14 cellular contexts compared by ENCODE assay signal in genomic region chr20:2108987-2109386, GRCh38. TPM values are rescaled to one million over a fixed set of nuclear protein-coding genes. Genes with fewer than 3 reads are reported as not detected.
A peak's percentile ranks its signal among the peaks of the same experiment; 100 is the strongest.
DNase-seq lines count a peak whose midpoint lies in the region; ATAC-seq and TF ChIP-seq lines count a peak whose summit lies in the region.
"Had no signal": no experiment of that assay in that cellular context is flagged by ENCODE, and none has a peak within 500 bp of the region (broad histone marks: within the 10 kb centered on the region; RNA-seq: fewer than 3 reads in every experiment).

No MANE protein-coding gene starts in this region.

- 100% methylated on average over 1 of the region's 4 CpGs; no CpG with 5 or more reads in 1 of the 2 experiments for WGBS in IMR-90 (ENCODE audit: extremely low coverage in 2 of 2, insufficient read length in 1 of 2), 2 experiments
- 52% methylated on average over 2 of the region's 4 CpGs for WGBS in mesenchymal stem cell

- peaks cover 73% of the 10 kb centered on the region for H4K20me1 ChIP-seq in IMR-90 (ENCODE audit: insufficient read depth, low read length)

- in situ Hi-C loops in IMR-90 (cut with MboI; ENCODE audit: low sequenced_read_pairs) = loop anchor here (25.0 kb wide), 1 partner anchor 703 kb away; the partner anchor contains the start of genes C20orf141, CPXM1 and TMEM239

- H3K9me3 Mint-ChIP-seq in effector memory CD8-positive, alpha-beta T cell = no peaks in the 10 kb centered on the region
- H3K9me3 Mint-ChIP-seq: stimulated activated naive CD8-positive, alpha-beta T cell treated with anti-CD3 and anti-CD28 coated beads, Interleukin-15, Interleukin-2, amounts not matched to agents 100 ng/mL and 50 ng/mL, for 24 hours had no signal

- no peaks in the 10 kb centered on the region for H3K27me3 ChIP-seq in IMR-90 (ENCODE audit: control insufficient read depth, insufficient read depth, low read length)
- H3K27me3 ChIP-seq in mesenchymal stem cell (ENCODE audit: control insufficient read depth in 1 of 2, insufficient read depth in 1 of 2, low read length in 2 of 2) = no peaks in the 10 kb centered on the region

- no peak for TF ChIP-seq RAD21 in IMR-90 (IDR thresholded peaks at IDR 0.05; ENCODE audit: low read length)

- peaks cover 7% of the 10 kb centered on the region for H3K36me3 Mint-ChIP-seq in effector memory CD8-positive, alpha-beta T cell (ENCODE audit: insufficient read depth)

- H3K4me2 ChIP-seq in IMR-90 (ENCODE audit: low read depth, low read length) = peak overlapping the region; percentile 14; the same call in 1 of the 2 replicates
- no peak overlapping the region for H3K4me2 ChIP-seq in mesenchymal stem cell (ENCODE audit: low read length, poor library complexity, severe bottlenecking)

- H2BK12ac ChIP-seq in mesenchymal stem cell (ENCODE audit: low read length in 2 of 2) = peak overlapping the region in 1 of 2 experiments; percentile 47

- no peak overlapping the region for H2AK9ac ChIP-seq in IMR-90 (replicated peaks; ENCODE audit: low read depth, low read length, poor library complexity)

- BruUV-seq in IMR-90 (replicated peaks; lab: Mats Ljungman, UMichigan) = no TSS peak

- TF ChIP-seq POLR2A in IMR-90 (IDR thresholded peaks at IDR 0.05; ENCODE audit: low read depth, low read length) = no peak

- no peak overlapping the region for H2BK120ac ChIP-seq in IMR-90 (ENCODE audit: low read depth, low read length)
- no peak overlapping the region for H2BK120ac ChIP-seq in mesenchymal stem cell (ENCODE audit: low read depth, low read length)

- H3K79me1 ChIP-seq in IMR-90 (ENCODE audit: low read depth in 1 of 2, low read length in 2 of 2) = peaks cover 45 to 93% of the 10 kb centered on the region in 2 experiments
- H3K79me1 ChIP-seq in mesenchymal stem cell (replicated peaks; ENCODE audit: low read length, poor library complexity, severe bottlenecking) = peaks cover 11% of the 10 kb centered on the region

- H3K4me1 Mint-ChIP-seq in effector memory CD8-positive, alpha-beta T cell (ENCODE audit: low read depth in 2 of 2) = peaks cover 67 to 89% of the 10 kb centered on the region in 2 donors

- peak overlapping the region in 1 of 2 donors; percentile 6 for H3K27ac Mint-ChIP-seq in effector memory CD8-positive, alpha-beta T cell
- H3K27ac Mint-ChIP-seq: activated CD4-positive, alpha-beta T cell treated with anti-CD3 and anti-CD28 coated beads for 36 hours; stimulated activated naive CD8-positive, alpha-beta T cell treated with anti-CD3 and anti-CD28 coated beads, Interleukin-15, Interleukin-2, amounts not matched to agents 100 ng/mL and 50 ng/mL, for 24 hours had no signal

- H4K8ac ChIP-seq in IMR-90 (ENCODE audit: low read depth in 2 of 2, low read length in 2 of 2) = no peak overlapping the region
- no peak overlapping the region for H4K8ac ChIP-seq in mesenchymal stem cell (ENCODE audit: low read length)

- peak; percentile 83 for DNase-seq in AG10803 (ENCODE audit: low read depth)
- DNase-seq in IMR-90 = peak; percentile 80
- no peak for DNase-seq in effector memory CD8-positive, alpha-beta T cell
- DNase-seq in mesenchymal stem cell = peak; percentile 79
- DNase-seq in stimulated activated CD4-positive, alpha-beta T cell treated with anti-CD3 and anti-CD28 coated beads, Interleukin-4, amount 100 ng/mL, for 24 hours = no peak
- no peak for DNase-seq in stimulated activated CD8-positive, alpha-beta memory T cell treated with anti-CD3 and anti-CD28 coated beads, Interleukin-4, amount 100 ng/mL, for 48 hours
- no peak for DNase-seq in caudate nucleus (lab: John Stamatoyannopoulos, UW)
- DNase-seq in NCI-H1105 (lab: John Stamatoyannopoulos, UW) = no peak
- DNase-seq: activated CD4-positive, alpha-beta T cell treated with anti-CD3 and anti-CD28 coated beads for 36 hours; DMS53; effector memory CD4-positive, alpha-beta T cell; NCI-H524; occipital lobe had no signal

- H3K9ac ChIP-seq in IMR-90 (ENCODE audit: low read depth, low read length) = no peak overlapping the region
- H3K9ac ChIP-seq in mesenchymal stem cell (ENCODE audit: low read length) = peak overlapping the region; percentile 8

- H2AK5ac ChIP-seq in IMR-90 (ENCODE audit: low read depth, low read length) = no peak overlapping the region
- H2AK5ac ChIP-seq in mesenchymal stem cell (ENCODE audit: low read length, severe bottlenecking) = no peak overlapping the region

- H3K14ac ChIP-seq in IMR-90 (replicated peaks; ENCODE audit: low read depth, low read length) (0 out of 2 replicates have a peak overlapping the region, but pooled peaks have one; percentile 2), mesenchymal stem cell (ENCODE audit: low read length in 2 of 2) (no peak overlapping the region)

- ATAC-seq in IMR-90 (ENCODE audit: low read depth) = peak; percentile 88
- no peak for ATAC-seq in effector memory CD8-positive, alpha-beta T cell (replicated peaks)
- ATAC-seq: activated CD4-positive, alpha-beta T cell treated with anti-CD3 and anti-CD28 coated beads for 36 hours had no signal

- H3K27ac ChIP-seq in IMR-90 (ENCODE audit: insufficient read depth, low read length) (no peak overlapping the region), mesenchymal stem cell (ENCODE audit: low read length, poor library complexity, severe bottlenecking) (peak overlapping the region; percentile 62), caudate nucleus (ENCODE audit: low read depth, low read length) (no peak overlapping the region)

- H3K9me3 ChIP-seq in IMR-90 (ENCODE audit: control insufficient read depth, insufficient read depth, low read length) (no peaks in the 10 kb centered on the region), mesenchymal stem cell (ENCODE audit: control insufficient read depth, low read length) (no peaks in the 10 kb centered on the region)

- POLR2A ChIA-PET in IMR-90 (lab: Charles Lee; ENCODE audit: unreplicated experiment) = no interaction called here

- dilution Hi-C loops in IMR-90 (cut with HindIII; ENCODE audit: low sequenced_read_pairs, unreplicated experiment) = no loop called here

- CTCF ChIA-PET in IMR-90 (lab: Yijun Ruan, JAX) = no interaction called here

- H3K4me3 Mint-ChIP-seq in effector memory CD8-positive, alpha-beta T cell = peak overlapping the region; percentile 2 to 3
- H3K4me3 Mint-ChIP-seq: activated CD4-positive, alpha-beta T cell treated with anti-CD3 and anti-CD28 coated beads for 36 hours; stimulated activated naive CD8-positive, alpha-beta T cell treated with anti-CD3 and anti-CD28 coated beads, Interleukin-15, Interleukin-2, amounts not matched to agents 100 ng/mL and 50 ng/mL, for 24 hours had no signal

- no peak overlapping the region for H3K4me3 ChIP-seq in AG10803 (ENCODE audit: low read length)
- H3K4me3 ChIP-seq in IMR-90 (ENCODE audit: insufficient read depth, low read depth, low read length) = no peak overlapping the region
- H3K4me3 ChIP-seq in mesenchymal stem cell (ENCODE audit: insufficient read depth in 1 of 2, low read depth in 1 of 2, low read length in 2 of 2) = no peak overlapping the region

- H3K4ac ChIP-seq in IMR-90 (ENCODE audit: low read depth, low read length) (no peak overlapping the region), mesenchymal stem cell (ENCODE audit: low read depth in 1 of 2, low read length in 2 of 2) (no peak overlapping the region)

- H3K23ac ChIP-seq in IMR-90 (ENCODE audit: low read depth, low read length) (no peak overlapping the region), mesenchymal stem cell (ENCODE audit: low read length in 2 of 2) (no peak overlapping the region)

- H4K5ac ChIP-seq in IMR-90 (ENCODE audit: low read depth, low read length) = no peak overlapping the region

- no peak overlapping the region for H2BK15ac ChIP-seq in IMR-90 (ENCODE audit: low read depth, low read length)
- no peak overlapping the region for H2BK15ac ChIP-seq in mesenchymal stem cell (ENCODE audit: low read depth, poor library complexity, severe bottlenecking)

- H2BK5ac ChIP-seq in IMR-90 (ENCODE audit: low read depth, low read length, poor library complexity, severe bottlenecking) (peak overlapping the region; percentile 64), mesenchymal stem cell (ENCODE audit: low read depth, low read length, poor library complexity, severe bottlenecking) (no peak overlapping the region)

- peaks cover 24% of the 10 kb centered on the region for H3K9me1 ChIP-seq in IMR-90 (ENCODE audit: insufficient read depth, low read length)

- H2AFZ ChIP-seq in IMR-90 (replicated peaks; ENCODE audit: low read length, poor library complexity) (no peak overlapping the region), mesenchymal stem cell (ENCODE audit: low read depth, low read length) (no peak overlapping the region)

- no peaks in the 10 kb centered on the region for H3K27me3 Mint-ChIP-seq in effector memory CD8-positive, alpha-beta T cell
- H3K27me3 Mint-ChIP-seq: activated CD4-positive, alpha-beta T cell treated with anti-CD3 and anti-CD28 coated beads for 36 hours; stimulated activated naive CD8-positive, alpha-beta T cell treated with anti-CD3 and anti-CD28 coated beads, Interleukin-15, Interleukin-2, amounts not matched to agents 100 ng/mL and 50 ng/mL, for 24 hours had no signal

- H3K56ac ChIP-seq in IMR-90 (ENCODE audit: extremely low read depth, insufficient read depth, low read length) = no peak overlapping the region

- H3K18ac ChIP-seq in IMR-90 (ENCODE audit: low read depth, low read length) = no peak overlapping the region
- H3K18ac ChIP-seq in mesenchymal stem cell (ENCODE audit: low read depth in 1 of 2, low read length in 2 of 2) = no peak overlapping the region

- no peak overlapping the region for H2BK20ac ChIP-seq in IMR-90 (ENCODE audit: low read depth, low read length)

- TF ChIP-seq CTCF in AG10803 (conservative IDR thresholded peaks at IDR 0.05; ENCODE audit: low read length) = no peak
- TF ChIP-seq CTCF in IMR-90 (conservative IDR thresholded peaks at IDR 0.05; ENCODE audit: low read depth, low read length) = no peak

- peaks cover 6% of the 10 kb centered on the region; the same call in 1 of the 2 replicates for H3K36me3 ChIP-seq in IMR-90 (ENCODE audit: control insufficient read depth, insufficient read depth, low read length)
- peaks cover 12 to 23% of the 10 kb centered on the region in 2 experiments for H3K36me3 ChIP-seq in mesenchymal stem cell (ENCODE audit: control insufficient read depth in 1 of 2, insufficient read depth in 2 of 2, low read depth in 1 of 2, low read length in 2 of 2)

- H3K4me1 ChIP-seq in IMR-90 (ENCODE audit: control insufficient read depth, insufficient read depth, low read length) (peaks cover 6% of the 10 kb centered on the region), mesenchymal stem cell (ENCODE audit: control insufficient read depth, insufficient read depth, low read depth, low read length) (peaks cover 11% of the 10 kb centered on the region)

- intact Hi-C loops in IMR-90 (cut with micrococcal nuclease) = no loop called here

- H4K91ac ChIP-seq in IMR-90 (ENCODE audit: insufficient read depth, low read depth, low read length) = no peak overlapping the region
- H4K91ac ChIP-seq in mesenchymal stem cell (ENCODE audit: low read length) = no peak overlapping the region

TF ChIP-seq in IMR-90, 13 proteins besides CTCF, POLR2A, EP300 and RAD21 (continues in another document):
- no peak for TF ChIP-seq RFX5 (IDR thresholded peaks at IDR 0.05; ENCODE audit: low read depth, low read length)

RNA-seq across cellular contexts. Expression of gene STK35, which starts 7.4 kb away (rescaled TPM):
- total RNA-seq in IMR-90 (2012; rRNA removed) = 11.1 and 11.4 TPM in 2 replicates
- polyA plus RNA-seq in IMR-90 (2012; rRNA removed) = 12.0 and 12.6 TPM in 2 replicates
- polyA plus RNA-seq in IMR-90 (2012; cell fraction: cytosol; rRNA removed) = 6.9 and 9.3 TPM in 2 replicates
- 22.9 and 28.4 TPM in 2 replicates for polyA plus RNA-seq in IMR-90 (2012; cell fraction: nucleus; rRNA removed; ENCODE audit: low replicate concordance)
- 11.0 TPM for polyA plus RNA-seq in mesenchymal stem cell (2013, experiment 1 of 2)
- polyA plus RNA-seq in mesenchymal stem cell (2013, experiment 2 of 2) = 10.8 TPM

Comparison
In these comparisons a context has a peak if more than half of its experiments do, and no peak if none do; other contexts are left out.
1. DNase-seq: peak in AG10803 (single experiment), IMR-90 (single experiment) and mesenchymal stem cell (single experiment); none in effector memory CD8-positive, alpha-beta T cell (0 of 3), stimulated activated CD4-positive, alpha-beta T cell treated with anti-CD3 and anti-CD28 coated beads, Interleukin-4, amount 100 ng/mL, for 24 hours (single experiment), stimulated activated CD8-positive, alpha-beta memory T cell treated with anti-CD3 and anti-CD28 coated beads, Interleukin-4, amount 100 ng/mL, for 48 hours (single experiment), caudate nucleus (0 of 61) and NCI-H1105 (single experiment).